In genomic region chr22:46522743-46523300, GRCh38 we compare ENCODE assay signal across 1 cellular context.
TF ChIP-seq lines count a peak whose summit lies in the region.

No MANE protein-coding gene starts in this region.

TF ChIP-seq in H1, 55 proteins besides CTCF, POLR2A, EP300 and RAD21 (continued from another document):
- TF ChIP-seq, protein P1, sequence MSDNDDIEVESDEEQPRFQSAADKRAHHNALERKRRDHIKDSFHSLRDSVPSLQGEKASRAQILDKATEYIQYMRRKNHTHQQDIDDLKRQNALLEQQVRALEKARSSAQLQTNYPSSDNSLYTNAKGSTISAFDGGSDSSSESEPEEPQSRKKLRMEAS (IDR thresholded peaks at IDR 0.05), result 0 out of 2 replicates have a peak, but pooled peaks have one; percentile 14
- TF ChIP-seq SIN3A (conservative IDR thresholded peaks at IDR 0.05 in 1 of 2, IDR thresholded peaks at IDR 0.05 in 1 of 2; ENCODE audit: low read depth in 1 of 2, low read length in 2 of 2) (no peak), RFX5 (IDR thresholded peaks at IDR 0.05; ENCODE audit: borderline replicate concordance, low read depth, low read length) (no peak)
